In the genomic region with DNA sequence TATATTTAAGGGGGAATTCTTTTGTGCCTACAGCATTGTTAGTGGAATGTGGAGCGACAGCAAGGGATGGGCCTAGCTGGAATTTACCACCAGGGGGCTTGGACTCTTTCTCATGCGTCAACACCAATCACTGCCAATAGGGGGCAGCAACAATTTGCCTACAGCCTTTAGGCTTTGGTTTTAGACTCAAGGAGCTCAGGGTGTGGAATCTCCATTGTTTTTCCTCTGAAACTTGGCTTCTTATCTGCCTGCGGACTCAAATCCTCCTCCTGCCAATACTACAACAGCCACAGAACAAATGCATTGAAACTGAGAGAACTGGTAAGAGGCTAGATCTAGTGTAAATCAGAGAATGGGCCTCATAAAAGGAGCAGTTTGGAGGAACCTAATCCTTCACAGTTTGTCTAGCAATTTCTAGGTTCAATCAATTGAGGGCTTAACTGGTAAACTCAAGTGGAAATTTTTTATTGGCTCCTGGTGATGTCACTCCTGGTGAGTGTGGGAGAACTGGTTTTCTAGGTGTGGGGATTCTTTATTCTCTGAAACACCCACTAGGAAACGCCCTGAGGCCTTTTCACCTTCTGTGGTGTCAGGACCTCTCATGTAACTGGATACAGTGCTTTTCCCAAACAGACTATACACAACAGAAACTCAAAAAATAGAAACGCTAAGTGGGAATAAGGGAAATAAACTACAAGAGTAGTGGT, we compare ENCODE assay signal across 8 cellular contexts. TPM values are rescaled to one million over a fixed set of nuclear protein-coding genes. Genes with fewer than 3 reads are reported as not detected.
DNase-seq lines count a peak whose midpoint lies in the region; ATAC-seq and TF ChIP-seq lines count a peak whose summit lies in the region.

No MANE protein-coding gene starts in this region.

- H3K4me1 ChIP-seq in DOHH2 (ENCODE audit: control insufficient read depth, low read length) (peaks cover 52% of the 10 kb centered on the region), mesodermal cell (ENCODE audit: control insufficient read depth, insufficient read depth, low read length, poor library complexity, severe bottlenecking) (peaks cover 17% of the 10 kb centered on the region)

- no peaks in the 10 kb centered on the region for H3K27me3 Mint-ChIP-seq in activated CD8-positive, alpha-beta T cell treated with anti-CD3 and anti-CD28 coated beads for 36 hours
- peaks cover 5% of the 10 kb centered on the region for H3K27me3 Mint-ChIP-seq in endothelial cell (ENCODE audit: unreplicated experiment)

- H3K9me3 ChIP-seq in DOHH2 (ENCODE audit: control insufficient read depth, insufficient read depth, low read length) = no peaks in the 10 kb centered on the region
- H3K9me3 ChIP-seq in mesodermal cell (ENCODE audit: control insufficient read depth, low read length) = no peaks in the 10 kb centered on the region

- H3K4me1 Mint-ChIP-seq in activated CD8-positive, alpha-beta T cell treated with anti-CD3 and anti-CD28 coated beads for 36 hours (ENCODE audit: low read depth) = peaks cover 47% of the 10 kb centered on the region
- H3K4me1 Mint-ChIP-seq in endothelial cell (ENCODE audit: unreplicated experiment) = peaks cover 50% of the 10 kb centered on the region
- peaks cover 54% of the 10 kb centered on the region for H3K4me1 Mint-ChIP-seq in stimulated activated effector memory CD8-positive, alpha-beta T cell treated with anti-CD3 and anti-CD28 coated beads, Interleukin-12 subunit alpha, Interleukin-12 subunit beta, amount 100 ng/mL, for 72 hours

- H3K79me2 ChIP-seq in DOHH2 (ENCODE audit: control insufficient read depth, low read length) = peaks cover 9% of the 10 kb centered on the region; the same call in 1 of the 2 replicates

- H3F3A ChIP-seq in DOHH2 (ENCODE audit: control insufficient read depth, insufficient read depth) = 0 out of 2 replicates have a peak, but pooled peaks cover 2% of the 10 kb centered on the region

- no peaks in the 10 kb centered on the region for H3K9me3 Mint-ChIP-seq in activated CD8-positive, alpha-beta T cell treated with anti-CD3 and anti-CD28 coated beads for 36 hours
- H3K9me3 Mint-ChIP-seq in endothelial cell (ENCODE audit: unreplicated experiment) = no peaks in the 10 kb centered on the region
- H3K9me3 Mint-ChIP-seq in stimulated activated effector memory CD8-positive, alpha-beta T cell treated with anti-CD3 and anti-CD28 coated beads, Interleukin-12 subunit alpha, Interleukin-12 subunit beta, amount 100 ng/mL, for 72 hours = no peaks in the 10 kb centered on the region

- POLR2A ChIA-PET in activated CD8-positive, alpha-beta T cell treated with anti-CD3 and anti-CD28 coated beads for 36 hours (lab: Charles Lee) = interaction anchor here (0.6 to 15.9 kb wide), 4 partner anchors 27 to 541 kb away, joined by 3 to 621 read pairs (median 3); partner anchors contain the start of gene TMSB4X

- H3K27ac ChIP-seq in DOHH2 (ENCODE audit: low read depth, low read length) (peak overlapping the region; percentile 23), mesodermal cell (ENCODE audit: low read depth, low read length, severe bottlenecking) (peak overlapping the region; percentile 79)

- 0% methylated on average over 1 of the region's 5 CpGs; no CpG with 5 or more reads in 1 of the 2 experiments for WGBS in mesodermal cell (ENCODE audit: insufficient coverage in 2 of 2), 2 experiments

- H4K20me1 ChIP-seq in DOHH2 (ENCODE audit: control insufficient read depth, insufficient read depth, low read depth, low read length) = no peaks in the 10 kb centered on the region

- H3K36me3 Mint-ChIP-seq in activated CD8-positive, alpha-beta T cell treated with anti-CD3 and anti-CD28 coated beads for 36 hours (ENCODE audit: low read depth) = no peaks in the 10 kb centered on the region
- H3K36me3 Mint-ChIP-seq in endothelial cell (ENCODE audit: low read depth, unreplicated experiment) = no peaks in the 10 kb centered on the region
- H3K36me3 Mint-ChIP-seq in stimulated activated effector memory CD8-positive, alpha-beta T cell treated with anti-CD3 and anti-CD28 coated beads, Interleukin-12 subunit alpha, Interleukin-12 subunit beta, amount 100 ng/mL, for 72 hours = peaks cover 16% of the 10 kb centered on the region

- peak overlapping the region; percentile 95 for H3K27ac Mint-ChIP-seq in activated CD8-positive, alpha-beta T cell treated with anti-CD3 and anti-CD28 coated beads for 36 hours
- peak overlapping the region; percentile 92 for H3K27ac Mint-ChIP-seq in endothelial cell (ENCODE audit: unreplicated experiment)
- H3K27ac Mint-ChIP-seq in stimulated activated effector memory CD8-positive, alpha-beta T cell treated with anti-CD3 and anti-CD28 coated beads, Interleukin-12 subunit alpha, Interleukin-12 subunit beta, amount 100 ng/mL, for 72 hours = peak overlapping the region; percentile 73

- CTCF ChIA-PET in activated CD8-positive, alpha-beta T cell treated with anti-CD3 and anti-CD28 coated beads for 36 hours (lab: Charles Lee) = interaction anchor here (0.6 to 10.1 kb wide), 70 partner anchors 10 to 741 kb away, joined by 3 to 150 read pairs (median 4); partner anchors contain the start of genes PRPS2 and TMSB4X

- peak overlapping the region; percentile 47 for H3K4me2 ChIP-seq in DOHH2 (ENCODE audit: low read length)

- peak overlapping the region; percentile 15 for H3K4me3 ChIP-seq in DOHH2 (ENCODE audit: low read length)
- no peak overlapping the region for H3K4me3 ChIP-seq in mesodermal cell (ENCODE audit: extremely low read depth, insufficient read depth, low read length, poor library complexity, severe bottlenecking)

- ATAC-seq in activated CD8-positive, alpha-beta T cell treated with anti-CD3 and anti-CD28 coated beads for 36 hours = peak; percentile 19
- peak; percentile 3 for ATAC-seq in stimulated activated effector memory CD8-positive, alpha-beta T cell treated with anti-CD3 and anti-CD28 coated beads, Interleukin-12 subunit alpha, Interleukin-12 subunit beta, amount 100 ng/mL, for 72 hours
- ATAC-seq in HG03571 (IDR thresholded peaks at IDR 0.05; ENCODE audit: unreplicated experiment) = no peak

- DNase-seq in HPDE6-E6E7 (ENCODE audit: extremely low spot score) (peak; percentile 72), NCI-H82 treated with DMSO at 0.1 percent for 48 hours (lab: John Stamatoyannopoulos, UW; ENCODE audit: unreplicated experiment) (peak; percentile 76), endothelial cell (ENCODE audit: low spot score) (peak; percentile 74)
- peak; percentile 83 for DNase-seq in activated CD8-positive, alpha-beta T cell treated with anti-CD3 and anti-CD28 coated beads for 36 hours
- DNase-seq in stimulated activated effector memory CD8-positive, alpha-beta T cell treated with anti-CD3 and anti-CD28 coated beads, Interleukin-12 subunit alpha, Interleukin-12 subunit beta, amount 100 ng/mL, for 72 hours (ENCODE audit: low spot score in 2 of 2) = peak; percentile 56 to 84

- H3K36me3 ChIP-seq in DOHH2 (ENCODE audit: control insufficient read depth, low read length) (no peaks in the 10 kb centered on the region), mesodermal cell (ENCODE audit: control insufficient read depth, insufficient read depth, low read length) (no peaks in the 10 kb centered on the region)

- peak overlapping the region; percentile 65 for H3K4me3 Mint-ChIP-seq in activated CD8-positive, alpha-beta T cell treated with anti-CD3 and anti-CD28 coated beads for 36 hours
- H3K4me3 Mint-ChIP-seq in endothelial cell (ENCODE audit: unreplicated experiment) = no peak overlapping the region
- H3K4me3 Mint-ChIP-seq in stimulated activated effector memory CD8-positive, alpha-beta T cell treated with anti-CD3 and anti-CD28 coated beads, Interleukin-12 subunit alpha, Interleukin-12 subunit beta, amount 100 ng/mL, for 72 hours = peak overlapping the region; percentile 28

- H3K9me2 ChIP-seq in DOHH2 (replicated peaks; ENCODE audit: control insufficient read depth, low read length) = no peaks in the 10 kb centered on the region

- TF ChIP-seq CTCF in DOHH2 (IDR thresholded peaks at IDR 0.05; ENCODE audit: low read depth, low read length, poor library complexity, severe bottlenecking) (peak; percentile 84), endothelial cell (IDR thresholded peaks at IDR 0.05; ENCODE audit: unreplicated experiment) (peak; percentile 90)
- TF ChIP-seq CTCF in activated CD8-positive, alpha-beta T cell treated with anti-CD3 and anti-CD28 coated beads for 36 hours (IDR thresholded peaks at IDR 0.05) = peak; percentile 87

- H3K27me3 ChIP-seq in DOHH2 (ENCODE audit: control insufficient read depth, low read length) = no peaks in the 10 kb centered on the region

- intact Hi-C loops in activated CD8-positive, alpha-beta T cell treated with anti-CD3 and anti-CD28 coated beads for 36 hours (cut with micrococcal nuclease) = loop anchor here (2.0 kb wide), 1 partner anchor 542 kb away; no protein-coding TSS in a partner anchor

RNA-seq across cellular contexts. Expression of gene TMSB4X, which starts 27.9 kb away (rescaled TPM):
- 1,000 to 10,000 TPM; 5,169 to 5,393 TPM for total RNA-seq in activated CD8-positive, alpha-beta T cell treated with anti-CD3 and anti-CD28 coated beads for 36 hours
- 3,201 TPM for total RNA-seq in endothelial cell (ENCODE audit: unreplicated experiment)
- 2,997 TPM for polyA plus RNA-seq in mesodermal cell (2013, experiment 1 of 2)
- 3,008 TPM for polyA plus RNA-seq in mesodermal cell (2013, experiment 2 of 2)

RNA-seq across cellular contexts. Expression of gene TLR8, which starts 40.6 kb away (rescaled TPM):
- not detected for total RNA-seq in activated CD8-positive, alpha-beta T cell treated with anti-CD3 and anti-CD28 coated beads for 36 hours
- not detected for total RNA-seq in endothelial cell (ENCODE audit: unreplicated experiment)
- polyA plus RNA-seq in mesodermal cell (2013, experiment 1 of 2) = not detected
- not detected for polyA plus RNA-seq in mesodermal cell (2013, experiment 2 of 2)
